In genomic region chr1:3451994-3452865, GRCh38 we compare ENCODE assay signal across 12 cellular contexts. TPM values are rescaled to one million over a fixed set of nuclear protein-coding genes. Genes with fewer than 3 reads are reported as not detected.
"Had no signal": no experiment of that assay in that cellular context is flagged by ENCODE, and none has a peak within 500 bp of the region (broad histone marks: within the 10 kb centered on the region; RNA-seq: fewer than 3 reads in every experiment).

No MANE protein-coding gene starts in this region.

- H3K27ac ChIP-seq: colonic mucosa, esophagus muscularis mucosa, testis had no signal

- H3K27ac Mint-ChIP-seq: activated CD4-positive, alpha-beta memory T cell treated with anti-CD3 and anti-CD28 coated beads for 36 hours; activated CD4-positive, alpha-beta T cell treated with anti-CD3 and anti-CD28 coated beads for 36 hours; activated CD8-positive, alpha-beta memory T cell treated with anti-CD3 and anti-CD28 coated beads, Interleukin-2, amount 10 ng/mL, durations not matched to agents 7 days and 5 days; activated naive CD4-positive, alpha-beta T cell treated with anti-CD3 and anti-CD28 coated beads, Interleukin-2, amount 50 U/mL, for 24 hours; stimulated activated naive CD8-positive, alpha-beta T cell treated with anti-CD3 and anti-CD28 coated beads, Interleukin-15, Interleukin-2, amounts not matched to agents 100 ng/mL and 50 ng/mL, for 24 hours had no signal

- H3K4me1 Mint-ChIP-seq: activated CD8-positive, alpha-beta memory T cell treated with anti-CD3 and anti-CD28 coated beads, Interleukin-2, amount 10 ng/mL, durations not matched to agents 7 days and 5 days; activated naive CD4-positive, alpha-beta T cell treated with anti-CD3 and anti-CD28 coated beads, Interleukin-2, amount 50 U/mL, for 24 hours had no signal

- H3K9me3 ChIP-seq: colonic mucosa, SK-N-SH, testis had no signal

- H3K36me3 Mint-ChIP-seq: activated CD4-positive, alpha-beta memory T cell treated with anti-CD3 and anti-CD28 coated beads for 36 hours; activated naive CD4-positive, alpha-beta T cell treated with anti-CD3 and anti-CD28 coated beads, Interleukin-2, amount 50 U/mL, for 24 hours had no signal

- H3K4me3 ChIP-seq: colonic mucosa, esophagus muscularis mucosa, lung, testis had no signal

- H3K9ac ChIP-seq: SK-N-SH had no signal

- H3K4me3 Mint-ChIP-seq: activated CD4-positive, alpha-beta memory T cell treated with anti-CD3 and anti-CD28 coated beads for 36 hours; activated CD4-positive, alpha-beta T cell treated with anti-CD3 and anti-CD28 coated beads for 36 hours; activated CD8-positive, alpha-beta memory T cell treated with anti-CD3 and anti-CD28 coated beads, Interleukin-2, amount 10 ng/mL, durations not matched to agents 7 days and 5 days; stimulated activated naive CD8-positive, alpha-beta T cell treated with anti-CD3 and anti-CD28 coated beads, Interleukin-15, Interleukin-2, amounts not matched to agents 100 ng/mL and 50 ng/mL, for 24 hours had no signal

- H3K9me3 Mint-ChIP-seq: activated naive CD4-positive, alpha-beta T cell treated with anti-CD3 and anti-CD28 coated beads, Interleukin-2, amount 50 U/mL, for 24 hours had no signal

- H3K27me3 ChIP-seq: testis had no signal

- H3K36me3 ChIP-seq: colonic mucosa, esophagus muscularis mucosa had no signal

RNA-seq across cellular contexts. Expression of gene ARHGEF16, which starts 2.2 kb away (rescaled TPM):
- total RNA-seq: activated CD4-positive, alpha-beta T cell treated with anti-CD3 and anti-CD28 coated beads for 36 hours; activated CD8-positive, alpha-beta memory T cell treated with anti-CD3 and anti-CD28 coated beads, Interleukin-2, amount 10 ng/mL, durations not matched to agents 7 days and 5 days; mononuclear cell; naive thymus-derived CD8-positive, alpha-beta T cell had no signal
